ENCODE assay signal across 1 cellular context in genomic region chr5:181223729-181224389, GRCh38.
TF ChIP-seq lines count a peak whose summit lies in the region.

No MANE protein-coding gene starts in this region.

TF ChIP-seq in HEK293, 187 proteins besides CTCF, POLR2A, EP300 and RAD21 (continued from another document and continues in another):
- TF ChIP-seq EGR2 (tag by site-specific recombination; IDR thresholded peaks at IDR 0.05; ENCODE audit: low read depth) (peak; percentile 96), ZNF350 (tag by site-specific recombination; IDR thresholded peaks at IDR 0.05) (no peak), ZBTB10 (tag by site-specific recombination; IDR thresholded peaks at IDR 0.05) (no peak), HOXD13 (CRISPR knock-in tag; IDR thresholded peaks at IDR 0.05; ENCODE audit: borderline replicate concordance) (no peak), ZNF629 (tag by site-specific recombination; IDR thresholded peaks at IDR 0.05) (no peak), ZNF280D (tag by site-specific recombination; IDR thresholded peaks at IDR 0.05) (no peak), ZNF623 (tag by site-specific recombination; IDR thresholded peaks at IDR 0.05) (no peak), ZBTB11 (tag by site-specific recombination; conservative IDR thresholded peaks at IDR 0.05; ENCODE audit: low read depth) (no peak), KLF8 (tag by site-specific recombination; IDR thresholded peaks at IDR 0.05) (peak; percentile 6; the same call in 1 of the 2 replicates), ZNF394 (tag by site-specific recombination; IDR thresholded peaks at IDR 0.05; ENCODE audit: borderline replicate concordance) (no peak), ZNF518A (tag by site-specific recombination; conservative IDR thresholded peaks at IDR 0.05; ENCODE audit: low read depth) (no peak), ZNF169 (tag by site-specific recombination; IDR thresholded peaks at IDR 0.05) (0 out of 2 replicates have a peak, but pooled peaks have one; percentile 14), SETDB1 (IDR thresholded peaks at IDR 0.05; ENCODE audit: insufficient read length, low read length) (no peak), ZBTB7A (tag by site-specific recombination; IDR thresholded peaks at IDR 0.05; ENCODE audit: low read depth) (no peak; the same call in 1 of the 2 replicates), ZNF214 (tag by site-specific recombination; IDR thresholded peaks at IDR 0.05; ENCODE audit: borderline replicate concordance) (no peak; the same call in 1 of the 2 replicates), SCRT1 (tag by site-specific recombination; IDR thresholded peaks at IDR 0.05; ENCODE audit: borderline replicate concordance) (peak; percentile 46; the same call in 1 of the 2 replicates), ZNF292 (tag by site-specific recombination; IDR thresholded peaks at IDR 0.05; ENCODE audit: borderline replicate concordance, low read depth) (no peak), ZNF24 (tag by site-specific recombination; IDR thresholded peaks at IDR 0.05) (no peak), ZFP3 (tag by site-specific recombination; IDR thresholded peaks at IDR 0.05; ENCODE audit: low read depth) (no peak), ZNF398 (tag by site-specific recombination; IDR thresholded peaks at IDR 0.05) (peak; percentile 87), SP3 (tag by site-specific recombination; IDR thresholded peaks at IDR 0.05) (peak; percentile 4; the same call in 1 of the 2 replicates), ZNF473 (tag by site-specific recombination; IDR thresholded peaks at IDR 0.05) (no peak), ZSCAN5A (tag by site-specific recombination; IDR thresholded peaks at IDR 0.05) (no peak), PATZ1 (tag by site-specific recombination; IDR thresholded peaks at IDR 0.05) (peak; percentile 55), ZBTB1 (tag by site-specific recombination; IDR thresholded peaks at IDR 0.05) (no peak), ZNF362 (tag by site-specific recombination; IDR thresholded peaks at IDR 0.05) (no peak), GLIS2 (tag by site-specific recombination; IDR thresholded peaks at IDR 0.05) (peak; percentile 62), ZNF354C (tag by site-specific recombination; IDR thresholded peaks at IDR 0.05; ENCODE audit: borderline replicate concordance, low read depth) (no peak), ZNF426 (tag by site-specific recombination; IDR thresholded peaks at IDR 0.05) (no peak), REPIN1 (tag by site-specific recombination; IDR thresholded peaks at IDR 0.05; ENCODE audit: low read depth) (no peak), MZF1 (tag by site-specific recombination; IDR thresholded peaks at IDR 0.05; ENCODE audit: borderline replicate concordance) (no peak), ZNF791 (tag by site-specific recombination; IDR thresholded peaks at IDR 0.05) (no peak), SCRT2 (tag by site-specific recombination; IDR thresholded peaks at IDR 0.05) (peak; percentile 91), ZNF747 (tag by site-specific recombination; IDR thresholded peaks at IDR 0.05) (no peak), ZNF624 (tag by site-specific recombination; IDR thresholded peaks at IDR 0.05) (no peak)
